In the genomic region with DNA sequence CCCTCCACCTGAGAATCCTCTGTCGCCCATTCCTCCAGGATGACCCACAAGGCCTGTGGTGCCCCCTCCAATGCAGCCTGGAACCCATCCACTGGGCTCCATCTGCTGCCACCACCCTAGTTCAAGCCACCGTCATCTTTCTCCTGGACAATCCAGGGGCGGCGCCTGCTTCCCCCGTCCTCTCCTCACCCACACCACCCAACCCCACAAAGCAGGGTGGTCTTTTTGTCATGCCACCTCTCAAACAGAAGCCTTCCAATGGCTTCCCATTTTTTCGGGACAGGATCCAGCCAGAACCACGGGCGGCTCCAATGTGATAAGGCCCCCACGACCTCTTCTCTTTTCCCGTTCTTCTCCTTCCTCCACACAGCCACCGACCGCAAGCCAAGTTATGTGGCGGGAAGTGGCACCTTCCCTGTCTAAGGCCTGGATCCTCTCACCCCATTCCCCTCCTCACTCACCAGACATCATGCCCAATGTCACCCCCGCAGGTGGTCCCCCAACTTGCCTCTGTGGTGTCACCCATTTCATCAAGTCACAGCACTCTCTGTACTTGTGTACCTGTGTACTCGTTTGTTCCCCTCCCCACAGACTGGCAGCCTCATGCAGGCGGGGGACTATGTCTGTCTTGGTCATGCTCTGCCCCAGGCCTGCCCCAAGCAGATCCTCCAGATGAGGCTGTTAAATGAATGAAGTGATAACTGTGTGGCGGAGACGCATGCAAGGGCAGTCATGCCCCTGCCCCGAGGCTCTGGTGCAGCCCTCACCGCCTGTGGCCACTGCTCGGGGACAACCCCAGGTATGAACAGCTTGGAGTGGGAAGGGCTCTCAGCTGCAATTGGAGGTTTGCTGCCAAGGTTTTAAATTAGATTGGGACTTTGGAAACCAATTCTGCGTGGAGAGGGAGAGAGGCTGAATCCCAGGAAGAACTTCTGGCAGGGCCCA, we compare ENCODE assay signal across 15 cellular contexts. TPM values are rescaled to one million over a fixed set of nuclear protein-coding genes. Genes with fewer than 3 reads are reported as not detected.
DNase-seq lines count a peak whose midpoint lies in the region.
"Had no signal": no experiment of that assay in that cellular context is flagged by ENCODE, and none has a peak within 500 bp of the region (broad histone marks: within the 10 kb centered on the region; RNA-seq: fewer than 3 reads in every experiment).

No MANE protein-coding gene starts in this region.

- POLR2A ChIA-PET in CD8-positive, alpha-beta memory T cell (lab: Charles Lee), result no interaction called here

- no peak overlapping the region for H3K4me3 ChIP-seq in CD8-positive, alpha-beta memory T cell (ENCODE audit: low read length)
- H3K4me3 ChIP-seq in SJCRH30, result no peak overlapping the region

- H3K27ac ChIP-seq in CD8-positive, alpha-beta memory T cell (ENCODE audit: low read depth, low read length), result no peak overlapping the region
- H3K27ac ChIP-seq in SJCRH30, result no peak overlapping the region

- intact Hi-C loops in activated naive CD4-positive, alpha-beta T cell treated with anti-CD3 and anti-CD28 coated beads for 36 hours (cut with micrococcal nuclease), result no loop called here
- intact Hi-C loops in dendritic cell treated with granulocyte-macrophage colony-stimulating factor and Interleukin-4, amounts not matched to agents 40 ng/mL and 50 ng/mL, for 4 days (cut with micrococcal nuclease), result no loop called here
- intact Hi-C loops in posterior vena cava (cut with DNase I), result no loop called here

- H3K27me3 Mint-ChIP-seq in activated naive CD4-positive, alpha-beta T cell treated with anti-CD3 and anti-CD28 coated beads, Interleukin-2, amount 10 ng/mL, durations not matched to agents 7 days and 5 days, result no peaks in the 10 kb centered on the region
- no peaks in the 10 kb centered on the region for H3K27me3 Mint-ChIP-seq in activated naive CD4-positive, alpha-beta T cell treated with anti-CD3 and anti-CD28 coated beads for 36 hours (ENCODE audit: low read depth)
- H3K27me3 Mint-ChIP-seq in CD8-positive, alpha-beta memory T cell, result peaks cover 0 to 2% of the 10 kb centered on the region in 2 donors
- no peaks in the 10 kb centered on the region for H3K27me3 Mint-ChIP-seq in dendritic cell treated with granulocyte-macrophage colony-stimulating factor and Interleukin-4, amounts not matched to agents 40 ng/mL and 50 ng/mL, for 4 days

- H3K4me1 ChIP-seq in CD8-positive, alpha-beta memory T cell (ENCODE audit: insufficient read depth, low read length), result peaks cover 25% of the 10 kb centered on the region
- peaks cover 16% of the 10 kb centered on the region for H3K4me1 ChIP-seq in SJCRH30

- CTCF ChIA-PET in activated naive CD4-positive, alpha-beta T cell treated with anti-CD3 and anti-CD28 coated beads, Interleukin-2, amount 10 ng/mL, durations not matched to agents 7 days and 5 days (lab: Charles Lee), result interaction anchor here (1.0 kb wide), 1 partner anchor 20 kb away, joined by 3 read pairs; no protein-coding TSS in a partner anchor
- CTCF ChIA-PET in activated naive CD4-positive, alpha-beta T cell treated with anti-CD3 and anti-CD28 coated beads for 36 hours (lab: Charles Lee), result interaction anchor here (2.5 kb wide), 1 partner anchor 69 kb away, joined by 6 read pairs; no protein-coding TSS in a partner anchor
- CTCF ChIA-PET in CD8-positive, alpha-beta memory T cell (lab: Charles Lee), result interaction anchor here (2.0 to 21.9 kb wide), 3 partner anchors 8 to 26 kb away, joined by 8 to 840 read pairs (median 13); partner anchors contain the start of genes CD52 and UBXN11

- H3K4me1 Mint-ChIP-seq in activated naive CD4-positive, alpha-beta T cell treated with anti-CD3 and anti-CD28 coated beads, Interleukin-2, amount 10 ng/mL, durations not matched to agents 7 days and 5 days, result peaks cover 25% of the 10 kb centered on the region
- H3K4me1 Mint-ChIP-seq in activated naive CD4-positive, alpha-beta T cell treated with anti-CD3 and anti-CD28 coated beads for 36 hours (ENCODE audit: low read depth), result peaks cover 29% of the 10 kb centered on the region
- peaks cover 28 to 44% (median 28%) of the 10 kb centered on the region in 3 donors for H3K4me1 Mint-ChIP-seq in CD8-positive, alpha-beta memory T cell
- peaks cover 46% of the 10 kb centered on the region for H3K4me1 Mint-ChIP-seq in dendritic cell treated with granulocyte-macrophage colony-stimulating factor and Interleukin-4, amounts not matched to agents 40 ng/mL and 50 ng/mL, for 4 days (ENCODE audit: low read depth)

- H3K9me3 Mint-ChIP-seq in activated naive CD4-positive, alpha-beta T cell treated with anti-CD3 and anti-CD28 coated beads, Interleukin-2, amount 10 ng/mL, durations not matched to agents 7 days and 5 days, result no peaks in the 10 kb centered on the region
- H3K9me3 Mint-ChIP-seq in activated naive CD4-positive, alpha-beta T cell treated with anti-CD3 and anti-CD28 coated beads for 36 hours, result no peaks in the 10 kb centered on the region
- H3K9me3 Mint-ChIP-seq in CD8-positive, alpha-beta memory T cell, result no peaks in the 10 kb centered on the region
- no peaks in the 10 kb centered on the region for H3K9me3 Mint-ChIP-seq in dendritic cell treated with granulocyte-macrophage colony-stimulating factor and Interleukin-4, amounts not matched to agents 40 ng/mL and 50 ng/mL, for 4 days

- DNase-seq in activated naive CD4-positive, alpha-beta T cell treated with anti-CD3 and anti-CD28 coated beads, Interleukin-2, amount 10 ng/mL, durations not matched to agents 7 days and 5 days, result no peak
- DNase-seq in activated naive CD4-positive, alpha-beta T cell treated with anti-CD3 and anti-CD28 coated beads for 36 hours, result no peak
- DNase-seq in CD8-positive, alpha-beta memory T cell, result no peak
- DNase-seq in posterior vena cava (ENCODE audit: low spot score), result peak; percentile 41
- no peak for DNase-seq in SJCRH30
- no peak for DNase-seq in amniotic stem cell (lab: John Stamatoyannopoulos, UW)
- no peak for DNase-seq in NCI-H187 treated with DMSO at 0.1 percent for 48 hours (lab: John Stamatoyannopoulos, UW)
- DNase-seq: GOT3, NCI-H1105 treated with DMSO at 0.1 percent for 48 hours, NCI-H1930, NCI-H2171, NCI-H510A, NCI-H82, SHP77 had no signal

- peak overlapping the region; percentile 4 for H3K27ac Mint-ChIP-seq in activated naive CD4-positive, alpha-beta T cell treated with anti-CD3 and anti-CD28 coated beads, Interleukin-2, amount 10 ng/mL, durations not matched to agents 7 days and 5 days
- H3K27ac Mint-ChIP-seq in activated naive CD4-positive, alpha-beta T cell treated with anti-CD3 and anti-CD28 coated beads for 36 hours, result no peak overlapping the region
- peak overlapping the region in 6 of 8 donors; percentile 58 to 89 (median 84) for H3K27ac Mint-ChIP-seq in CD8-positive, alpha-beta memory T cell
- peak overlapping the region; percentile 12 for H3K27ac Mint-ChIP-seq in dendritic cell treated with granulocyte-macrophage colony-stimulating factor and Interleukin-4, amounts not matched to agents 40 ng/mL and 50 ng/mL, for 4 days

- H3K27me3 ChIP-seq in CD8-positive, alpha-beta memory T cell (ENCODE audit: insufficient read depth, low read length, poor library complexity, severe bottlenecking), result no peaks in the 10 kb centered on the region
- H3K27me3 ChIP-seq in SJCRH30, result no peaks in the 10 kb centered on the region

- H3K36me3 Mint-ChIP-seq in activated naive CD4-positive, alpha-beta T cell treated with anti-CD3 and anti-CD28 coated beads, Interleukin-2, amount 10 ng/mL, durations not matched to agents 7 days and 5 days, result peaks cover 28% of the 10 kb centered on the region
- H3K36me3 Mint-ChIP-seq in activated naive CD4-positive, alpha-beta T cell treated with anti-CD3 and anti-CD28 coated beads for 36 hours (ENCODE audit: low read depth), result peaks cover 3% of the 10 kb centered on the region
- H3K36me3 Mint-ChIP-seq in CD8-positive, alpha-beta memory T cell, result peaks cover 0 to 1% (median 1%) of the 10 kb centered on the region in 3 donors
- peaks cover 79% of the 10 kb centered on the region for H3K36me3 Mint-ChIP-seq in dendritic cell treated with granulocyte-macrophage colony-stimulating factor and Interleukin-4, amounts not matched to agents 40 ng/mL and 50 ng/mL, for 4 days (ENCODE audit: low read depth)

- no peak overlapping the region for H3K4me3 Mint-ChIP-seq in activated naive CD4-positive, alpha-beta T cell treated with anti-CD3 and anti-CD28 coated beads, Interleukin-2, amount 10 ng/mL, durations not matched to agents 7 days and 5 days
- H3K4me3 Mint-ChIP-seq in activated naive CD4-positive, alpha-beta T cell treated with anti-CD3 and anti-CD28 coated beads for 36 hours, result no peak overlapping the region
- H3K4me3 Mint-ChIP-seq in CD8-positive, alpha-beta memory T cell, result no peak overlapping the region
- no peak overlapping the region for H3K4me3 Mint-ChIP-seq in dendritic cell treated with granulocyte-macrophage colony-stimulating factor and Interleukin-4, amounts not matched to agents 40 ng/mL and 50 ng/mL, for 4 days

- H3K9me3 ChIP-seq in CD8-positive, alpha-beta memory T cell (ENCODE audit: low read length), result no peaks in the 10 kb centered on the region
- no peaks in the 10 kb centered on the region for H3K9me3 ChIP-seq in SJCRH30 (replicated peaks)

- no peaks in the 10 kb centered on the region for H3K36me3 ChIP-seq in CD8-positive, alpha-beta memory T cell (ENCODE audit: insufficient read depth, low read length)
- no peaks in the 10 kb centered on the region for H3K36me3 ChIP-seq in SJCRH30

RNA-seq across cellular contexts. Expression of gene UBXN11, which starts 11.0 kb away (rescaled TPM):
- total RNA-seq in activated naive CD4-positive, alpha-beta T cell treated with anti-CD3 and anti-CD28 coated beads for 36 hours, result 10 to 100 TPM; 26.4 to 26.9 TPM
- 10 to 100 TPM; 35.2 to 35.8 TPM for total RNA-seq in CD8-positive, alpha-beta memory T cell
- 14.3 TPM for polyA plus RNA-seq in CD8-positive, alpha-beta memory T cell
- 10 to 100 TPM; 12.2 to 17.1 TPM for total RNA-seq in posterior vena cava
- 3.5 and 5.3 TPM in 2 replicates for total RNA-seq in SJCRH30 (2014; rRNA removed; shearing (Covaris generic))

RNA-seq across cellular contexts. Expression of gene SH3BGRL3, which starts 15.6 kb away (rescaled TPM):
- 100 to 1,000 TPM; 130 to 132 TPM for total RNA-seq in activated naive CD4-positive, alpha-beta T cell treated with anti-CD3 and anti-CD28 coated beads for 36 hours
- 100 to 1,000 TPM; 447 to 472 TPM for total RNA-seq in CD8-positive, alpha-beta memory T cell
- 1,786 TPM for polyA plus RNA-seq in CD8-positive, alpha-beta memory T cell
- total RNA-seq in posterior vena cava, result 100 to 1,000 TPM; 163 to 190 TPM
- 41.5 and 43.4 TPM in 2 replicates for total RNA-seq in SJCRH30 (2014; rRNA removed; shearing (Covaris generic))

RNA-seq across cellular contexts. Expression of gene CD52, which starts 22.3 kb away (rescaled TPM):
- 100 to 1,000 TPM; 129 to 141 TPM for total RNA-seq in activated naive CD4-positive, alpha-beta T cell treated with anti-CD3 and anti-CD28 coated beads for 36 hours
- total RNA-seq in CD8-positive, alpha-beta memory T cell, result 100 to 1,000 TPM; 355 to 388 TPM
- polyA plus RNA-seq in CD8-positive, alpha-beta memory T cell, result 7,622 TPM
- total RNA-seq in posterior vena cava, result 10 to 100 TPM in 1 of 2 donors, 1 to 10 TPM in 1; 7.0 to 16.1 TPM
- not detected in 2 replicates for total RNA-seq in SJCRH30 (2014; rRNA removed; shearing (Covaris generic))

RNA-seq across cellular contexts. Expression of gene CRYBG2, which starts 58.5 kb away (rescaled TPM):
- under 1 TPM; 0.37 to 0.72 TPM for total RNA-seq in activated naive CD4-positive, alpha-beta T cell treated with anti-CD3 and anti-CD28 coated beads for 36 hours
- 1 to 10 TPM in 1 of 2 experiments, under 1 TPM in 1; 0.85 to 1.3 TPM for total RNA-seq in CD8-positive, alpha-beta memory T cell
- polyA plus RNA-seq in CD8-positive, alpha-beta memory T cell, result 1.9 TPM
- under 1 TPM in 1 of 2 donors, not detected in 1; 0.52 TPM for total RNA-seq in posterior vena cava
- not detected in 2 replicates for total RNA-seq in SJCRH30 (2014; rRNA removed; shearing (Covaris generic))
